22 cellular contexts compared by ENCODE assay signal in the genomic region with DNA sequence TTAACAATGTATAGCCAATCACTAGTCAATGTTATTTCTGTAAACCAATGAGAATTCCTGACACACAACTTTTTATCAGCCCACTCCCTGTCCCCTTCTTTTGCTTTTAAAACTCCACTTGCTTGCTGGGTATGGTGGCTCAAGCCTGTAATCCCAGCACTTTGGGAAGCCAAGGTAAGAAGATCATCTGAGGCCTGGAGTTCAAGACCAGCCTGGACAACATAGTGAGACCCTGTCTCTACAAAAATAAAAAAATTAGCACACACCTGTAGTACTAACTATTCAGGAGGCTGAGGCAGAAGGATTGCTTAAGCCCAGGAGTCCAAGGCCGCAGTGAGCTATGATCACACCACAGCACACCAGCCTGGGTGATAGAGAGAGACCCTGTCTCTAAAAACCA.
A peak's percentile ranks its signal among the peaks of the same experiment; 100 is the strongest.
DNase-seq lines count a peak whose midpoint lies in the region; ATAC-seq and TF ChIP-seq lines count a peak whose summit lies in the region.
"Had no signal": no experiment of that assay in that cellular context is flagged by ENCODE, and none has a peak within 500 bp of the region (broad histone marks: within the 10 kb centered on the region; RNA-seq: fewer than 3 reads in every experiment).

No MANE protein-coding gene starts in this region.

- H3K27ac ChIP-seq in cardiac muscle cell (peak overlapping the region; percentile 91), heart right ventricle (no peak overlapping the region), HEK293 (ENCODE audit: extremely low read depth, low read depth, low read length) (no peak overlapping the region)
- H3K27ac ChIP-seq: ascending aorta; BLaER1 treated with 17β-estradiol and CSF1 and Interleukin-3, amounts not matched to agents 10 nM and 100 nM; ovary; RWPE1; transverse colon had no signal

- DNase-seq in cardiac muscle cell (ENCODE audit: low read depth in 1 of 2, low spot score in 1 of 2) (no peak), heart right ventricle (no peak), endothelial cell (ENCODE audit: low spot score) (no peak), posterior cingulate gyrus (no peak), kidney glomerular epithelial cell (lab: John Stamatoyannopoulos, UW) (no peak)
- DNase-seq: activated naive CD4-positive, alpha-beta T cell treated with anti-CD3 and anti-CD28 coated beads, Interleukin-2, amount 50 U/mL, for 16 hours; activated T-cell treated with anti-CD3 and anti-CD28 coated beads, Interleukin-2, amount 50 U/mL, for 48 hours; caudate nucleus; dermis blood vessel endothelial cell; Kasumi-1; MV-4-11; NCI-H1436 treated with DMSO at 0.1 percent for 48 hours; NCI-H446 treated with DMSO at 0.1 percent for 48 hours; ovary; retina; small intestine; transverse colon had no signal

- H3K36me3 Mint-ChIP-seq in endothelial cell (ENCODE audit: low read depth, unreplicated experiment), result peaks cover 9% of the 10 kb centered on the region

- peaks cover 6% of the 10 kb centered on the region for H3K27me3 Mint-ChIP-seq in endothelial cell (ENCODE audit: unreplicated experiment)

- H3K4me1 ChIP-seq in cardiac muscle cell (ENCODE audit: low read depth) (peaks cover 50% of the 10 kb centered on the region), heart right ventricle (peaks cover 0 to 33% (median 4%) of the 10 kb centered on the region in 9 donors), HEK293 (ENCODE audit: control insufficient read depth, insufficient read depth, low read length) (peaks cover 10% of the 10 kb centered on the region)
- H3K4me1 ChIP-seq: ascending aorta had no signal

- H3K9me3 ChIP-seq in cardiac muscle cell (ENCODE audit: low read depth), result no peaks in the 10 kb centered on the region
- H3K9me3 ChIP-seq in heart right ventricle, result no peaks in the 10 kb centered on the region
- H3K9me3 ChIP-seq in HEK293 (ENCODE audit: control insufficient read depth, insufficient read depth, low read depth, low read length), result no peaks in the 10 kb centered on the region
- H3K9me3 ChIP-seq: ascending aorta; BLaER1 treated with 17β-estradiol and CSF1 and Interleukin-3, amounts not matched to agents 10 nM and 100 nM; ovary; transverse colon had no signal

- POLR2A ChIA-PET in HEK293 (lab: Yijun Ruan, JAX), result no interaction called here

- H3K27ac Mint-ChIP-seq in endothelial cell (ENCODE audit: unreplicated experiment), result no peak overlapping the region

- no peaks in the 10 kb centered on the region for H3K9me3 Mint-ChIP-seq in endothelial cell (ENCODE audit: unreplicated experiment)

- peak overlapping the region; percentile 47 for H3K4me3 Mint-ChIP-seq in endothelial cell (ENCODE audit: unreplicated experiment)

- intact Hi-C loops in heart right ventricle (cut with DNase I), result no loop called here
- intact Hi-C loops in posterior cingulate gyrus (cut with DNase I), result no loop called here

- peaks cover 40% of the 10 kb centered on the region for H3K4me1 Mint-ChIP-seq in endothelial cell (ENCODE audit: unreplicated experiment)

- no peak for TF ChIP-seq CTCF in cardiac muscle cell (IDR thresholded peaks at IDR 0.05; ENCODE audit: low read depth, low read length)
- TF ChIP-seq CTCF in heart right ventricle (IDR thresholded peaks at IDR 0.05), result no peak
- no peak for TF ChIP-seq CTCF in HEK293 (tag by site-specific recombination; IDR thresholded peaks at IDR 0.05)
- no peak for TF ChIP-seq CTCF in endothelial cell (IDR thresholded peaks at IDR 0.05; ENCODE audit: unreplicated experiment)

- CTCF ChIA-PET in HEK293 (lab: Yijun Ruan, JAX), result interaction anchor here (1.2 kb wide), 1 partner anchor 147 kb away, joined by 3 read pairs; no protein-coding TSS in a partner anchor

- WGBS in heart right ventricle, 2 donors, result 97 to 100% methylated on average over 1 of the region's 1 CpG

- H3K36me3 ChIP-seq in cardiac muscle cell, result no peaks in the 10 kb centered on the region
- H3K36me3 ChIP-seq in heart right ventricle, result peaks cover 0 to 34% (median 5%) of the 10 kb centered on the region in 9 donors
- no peaks in the 10 kb centered on the region; a peak in 1 of 3 replicates for H3K36me3 ChIP-seq in HEK293 (ENCODE audit: control insufficient read depth in 2 of 2, insufficient read depth in 1 of 2, low read length in 2 of 2)
- H3K36me3 ChIP-seq: ascending aorta, ovary had no signal

- no peak overlapping the region for H3K4me3 ChIP-seq in cardiac muscle cell
- H3K4me3 ChIP-seq in heart right ventricle, result no peak overlapping the region
- H3K4me3 ChIP-seq in HEK293 (ENCODE audit: low read depth, low read length), result no peak overlapping the region
- H3K4me3 ChIP-seq: ascending aorta; BLaER1 treated with 17β-estradiol and CSF1 and Interleukin-3, amounts not matched to agents 10 nM and 100 nM; ovary; transverse colon had no signal

- H3K27me3 ChIP-seq in cardiac muscle cell, result no peaks in the 10 kb centered on the region
- H3K27me3 ChIP-seq in heart right ventricle, result no peaks in the 10 kb centered on the region
- H3K27me3 ChIP-seq: ascending aorta; BLaER1 treated with 17β-estradiol and CSF1 and Interleukin-3, amounts not matched to agents 10 nM and 100 nM; ovary; transverse colon had no signal

- ATAC-seq in heart right ventricle (no peak), GM21825 (IDR thresholded peaks at IDR 0.05; ENCODE audit: unreplicated experiment) (no peak)

TF ChIP-seq in HEK293, 187 proteins besides CTCF, POLR2A, EP300 and RAD21:
- TF ChIP-seq ZNF121 (tag by site-specific recombination; IDR thresholded peaks at IDR 0.05), result peak; percentile 63
- no peak for TF ChIP-seq ZNF341 (tag by site-specific recombination; IDR thresholded peaks at IDR 0.05; ENCODE audit: low read depth)
- TF ChIP-seq GLI2 (tag by site-specific recombination; IDR thresholded peaks at IDR 0.05; ENCODE audit: borderline replicate concordance, low read depth), result no peak
